18 cellular contexts compared by ENCODE assay signal in the genomic region with DNA sequence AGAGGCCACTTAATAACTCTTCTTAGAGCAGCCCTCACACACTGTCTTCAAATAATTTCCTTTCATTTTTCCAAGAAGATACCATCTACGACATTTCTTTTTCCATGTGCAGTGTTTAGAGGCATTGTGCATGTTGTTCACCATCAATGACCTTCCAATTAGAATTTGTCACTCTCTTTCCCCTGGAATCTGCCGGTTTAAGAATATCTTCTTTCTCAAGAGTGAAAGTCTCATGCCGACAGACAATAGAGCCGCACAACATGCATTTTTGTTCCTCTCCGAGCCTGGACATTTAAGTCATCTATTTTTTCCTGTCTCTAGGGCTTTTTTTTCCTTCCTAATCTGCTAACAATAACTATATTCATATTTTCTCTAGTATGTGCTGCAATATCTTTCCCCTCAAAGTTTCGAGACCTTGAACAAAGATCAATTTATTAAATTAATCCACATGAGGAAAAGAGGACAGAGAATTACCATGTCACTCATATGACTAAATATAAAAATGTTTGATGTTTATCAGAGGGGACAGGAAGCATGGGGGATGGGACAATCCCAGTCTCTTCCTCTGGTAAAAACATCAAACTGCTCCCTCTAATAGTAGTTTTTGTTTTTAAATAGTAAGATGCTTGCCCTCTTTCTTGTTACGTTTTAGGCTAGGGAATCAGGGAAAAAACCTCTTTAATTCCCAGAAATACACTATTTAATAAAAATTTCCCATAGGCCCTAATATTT.
DNase-seq lines count a peak whose midpoint lies in the region; ATAC-seq, FAIRE-seq and TF ChIP-seq lines count a peak whose summit lies in the region.
"Had no signal": no experiment of that assay in that cellular context is flagged by ENCODE, and none has a peak within 500 bp of the region (broad histone marks: within the 10 kb centered on the region; RNA-seq: fewer than 3 reads in every experiment).

No MANE protein-coding gene starts in this region.

- H3F3A ChIP-seq in neural progenitor cell (ENCODE audit: low read depth), result no peaks in the 10 kb centered on the region

- H3K27ac Mint-ChIP-seq in astrocyte (ENCODE audit: unreplicated experiment), result no peak overlapping the region
- H3K27ac Mint-ChIP-seq in neural progenitor cell, result peak overlapping the region; percentile 58
- H3K27ac Mint-ChIP-seq: activated CD4-positive, alpha-beta memory T cell treated with anti-CD3 and anti-CD28 coated beads for 36 hours; activated naive CD4-positive, alpha-beta T cell treated with anti-CD3 and anti-CD28 coated beads, Interleukin-2, amount 50 U/mL, for 72 hours; activated T-cell treated with anti-CD3 and anti-CD28 coated beads, Interleukin-2, amount 50 U/mL, for 72 hours; memory B cell had no signal

- FAIRE-seq in astrocyte (lab: Jason Lieb, UNC), result no peak
- FAIRE-seq: bronchial epithelial cell, endometrium had no signal

- no peaks in the 10 kb centered on the region for H3K27me3 Mint-ChIP-seq in astrocyte (ENCODE audit: low read depth, unreplicated experiment)
- peaks cover 3% of the 10 kb centered on the region for H3K27me3 Mint-ChIP-seq in neural progenitor cell (ENCODE audit: insufficient read depth, low read depth)
- H3K27me3 Mint-ChIP-seq: activated CD4-positive, alpha-beta memory T cell treated with anti-CD3 and anti-CD28 coated beads for 36 hours; memory B cell had no signal

- peak overlapping the region; percentile 80 for H3K4me2 ChIP-seq in BLaER1
- peak overlapping the region; percentile 74 for H3K4me2 ChIP-seq in astrocyte (ENCODE audit: low read length)
- H3K4me2 ChIP-seq in neural progenitor cell, result no peak overlapping the region

- peak overlapping the region; percentile 43 for H2AFZ ChIP-seq in astrocyte (ENCODE audit: low read depth, low read length)
- H2AFZ ChIP-seq in neural progenitor cell (replicated peaks), result peak overlapping the region; percentile 18

- H3K9ac ChIP-seq in BLaER1 (no peak overlapping the region; the same call in 1 of the 2 replicates), astrocyte (ENCODE audit: low read length) (peak overlapping the region; percentile 23), neural progenitor cell (no peak overlapping the region)

- no peaks in the 10 kb centered on the region for H3K9me3 Mint-ChIP-seq in astrocyte (ENCODE audit: unreplicated experiment)
- H3K9me3 Mint-ChIP-seq in neural progenitor cell, result peaks cover 13% of the 10 kb centered on the region

- H3K27ac ChIP-seq in BLaER1 (peak overlapping the region; percentile 20; the same call in 1 of the 2 replicates), astrocyte (ENCODE audit: low read depth, low read length) (no peak overlapping the region), neural progenitor cell (no peak overlapping the region), foreskin keratinocyte (no peak overlapping the region)
- H3K27ac ChIP-seq: WERI-Rb-1 had no signal

- H3K27me3 ChIP-seq in BLaER1 (no peaks in the 10 kb centered on the region), astrocyte (ENCODE audit: insufficient read depth, low read length) (no peaks in the 10 kb centered on the region), neural progenitor cell (no peaks in the 10 kb centered on the region), foreskin keratinocyte (no peaks in the 10 kb centered on the region)
- H3K27me3 ChIP-seq: gastroesophageal sphincter had no signal

- H3K36me3 ChIP-seq in BLaER1 (no peaks in the 10 kb centered on the region), astrocyte (ENCODE audit: insufficient read depth, low read length) (no peaks in the 10 kb centered on the region), neural progenitor cell (no peaks in the 10 kb centered on the region)
- H3K36me3 ChIP-seq: gastroesophageal sphincter, WERI-Rb-1 had no signal

- peaks cover 17% of the 10 kb centered on the region for H3K4me1 ChIP-seq in BLaER1
- no peaks in the 10 kb centered on the region for H3K4me1 ChIP-seq in astrocyte (ENCODE audit: insufficient read depth, low read length)
- peaks cover 14% of the 10 kb centered on the region for H3K4me1 ChIP-seq in neural progenitor cell
- no peaks in the 10 kb centered on the region for H3K4me1 ChIP-seq in foreskin keratinocyte
- H3K4me1 ChIP-seq: gastroesophageal sphincter had no signal

- H3K4me3 ChIP-seq in BLaER1 (peak overlapping the region; percentile 22; the same call in 1 of the 2 replicates), astrocyte (ENCODE audit: insufficient read depth, low read depth, low read length) (peak overlapping the region; percentile 18), neural progenitor cell (no peak overlapping the region)

- H3K36me3 Mint-ChIP-seq in astrocyte (ENCODE audit: low read depth, unreplicated experiment) (no peaks in the 10 kb centered on the region), neural progenitor cell (peaks cover 1% of the 10 kb centered on the region)
- H3K36me3 Mint-ChIP-seq: activated CD4-positive, alpha-beta memory T cell treated with anti-CD3 and anti-CD28 coated beads for 36 hours; memory B cell had no signal

- no peak for ATAC-seq in foreskin keratinocyte
- ATAC-seq in HG03159 (IDR thresholded peaks at IDR 0.05; ENCODE audit: unreplicated experiment), result no peak
- ATAC-seq: activated naive CD4-positive, alpha-beta T cell treated with anti-CD3 and anti-CD28 coated beads, Interleukin-2, amount 50 U/mL, for 72 hours; activated T-cell treated with anti-CD3 and anti-CD28 coated beads, Interleukin-2, amount 50 U/mL, for 72 hours; gastroesophageal sphincter had no signal

- TF ChIP-seq CTCF in astrocyte (IDR thresholded peaks at IDR 0.05; ENCODE audit: insufficient read depth, low read depth, low read length) (no peak), neural progenitor cell (IDR thresholded peaks at IDR 0.05) (no peak), foreskin keratinocyte (conservative IDR thresholded peaks at IDR 0.05) (no peak)

- no peaks in the 10 kb centered on the region for H3K9me3 ChIP-seq in BLaER1
- H3K9me3 ChIP-seq in astrocyte (ENCODE audit: insufficient read depth, low read depth, low read length), result no peaks in the 10 kb centered on the region
- no peaks in the 10 kb centered on the region for H3K9me3 ChIP-seq in neural progenitor cell (ENCODE audit: low read depth)
- H3K9me3 ChIP-seq: gastroesophageal sphincter had no signal

- H3K4me3 Mint-ChIP-seq in astrocyte (ENCODE audit: unreplicated experiment) (no peak overlapping the region), neural progenitor cell (no peak overlapping the region)
- H3K4me3 Mint-ChIP-seq: activated CD4-positive, alpha-beta memory T cell treated with anti-CD3 and anti-CD28 coated beads for 36 hours; activated T-cell treated with anti-CD3 and anti-CD28 coated beads, Interleukin-2, amount 50 U/mL, for 72 hours; memory B cell had no signal

- peaks cover 2% of the 10 kb centered on the region for H3K4me1 Mint-ChIP-seq in astrocyte (ENCODE audit: low read depth, unreplicated experiment)
- H3K4me1 Mint-ChIP-seq in neural progenitor cell, result peaks cover 33% of the 10 kb centered on the region
- H3K4me1 Mint-ChIP-seq: memory B cell had no signal

- no peak for DNase-seq in astrocyte (ENCODE audit: low read depth)
- DNase-seq in foreskin melanocyte, result peak; percentile 91
- DNase-seq in neural progenitor cell (ENCODE audit: low spot score), result peak; percentile 8
- DNase-seq in NCI-H226, result no peak
- DNase-seq in foreskin keratinocyte, result no peak
- DNase-seq in T-helper 9 cell, result no peak
- DNase-seq: activated CD4-positive, alpha-beta memory T cell treated with anti-CD3 and anti-CD28 coated beads for 36 hours; activated T-cell treated with anti-CD3 and anti-CD28 coated beads, Interleukin-2, amount 50 U/mL, for 72 hours; NCI-H1436; RPMI8226; WERI-Rb-1 had no signal

- H4K20me1 ChIP-seq in BLaER1 (no peaks in the 10 kb centered on the region), astrocyte (ENCODE audit: insufficient read depth, low read length) (no peaks in the 10 kb centered on the region), neural progenitor cell (ENCODE audit: low read depth) (no peaks in the 10 kb centered on the region)

- H3K79me2 ChIP-seq in astrocyte (ENCODE audit: insufficient read depth, low read length) (no peaks in the 10 kb centered on the region), neural progenitor cell (ENCODE audit: low read depth) (no peaks in the 10 kb centered on the region)

Comparison
In these comparisons a context has a peak if more than half of its experiments do, and no peak if none do; other contexts are left out.
1. DNase-seq: peak in foreskin melanocyte (single experiment) and neural progenitor cell (single experiment); none in astrocyte (single experiment), NCI-H226 (single experiment), foreskin keratinocyte (0 of 2) and T-helper 9 cell (single experiment).